10 cellular contexts compared by ENCODE assay signal in the genomic region with DNA sequence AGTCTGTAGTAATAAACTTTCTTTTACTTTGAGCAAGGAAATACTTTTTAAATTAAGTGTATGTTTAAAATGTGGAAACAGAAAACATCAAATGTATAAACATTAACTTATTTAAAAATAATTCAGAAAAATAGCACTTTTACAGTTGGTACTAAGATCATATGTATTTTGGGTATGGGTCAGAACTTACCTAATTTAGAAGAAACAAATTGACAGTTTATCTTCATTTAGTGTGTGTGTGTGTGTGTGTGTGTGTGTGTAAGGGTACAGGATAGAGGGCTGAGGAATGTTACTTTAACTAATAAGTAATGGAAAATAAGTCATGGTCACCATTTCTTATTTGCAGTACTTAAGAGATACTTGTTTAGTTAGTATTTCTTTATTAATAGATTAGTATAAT. TPM values are rescaled to one million over a fixed set of nuclear protein-coding genes. Genes with fewer than 3 reads are reported as not detected.
DNase-seq lines count a peak whose midpoint lies in the region; ATAC-seq and TF ChIP-seq lines count a peak whose summit lies in the region.
"Had no signal": no experiment of that assay in that cellular context is flagged by ENCODE, and none has a peak within 500 bp of the region (broad histone marks: within the 10 kb centered on the region; RNA-seq: fewer than 3 reads in every experiment).

No MANE protein-coding gene starts in this region.

- TF ChIP-seq CTCF in Loucy (conservative IDR thresholded peaks at IDR 0.05; ENCODE audit: low read length) = no peak
- no peak for TF ChIP-seq CTCF in coronary artery (IDR thresholded peaks at IDR 0.05)

- H3K9me2 ChIP-seq in Loucy (replicated peaks; ENCODE audit: low read depth, low read length) = no peaks in the 10 kb centered on the region

- peak overlapping the region; percentile 92 for H3K4me3 ChIP-seq in CD4-positive, CD25-positive, alpha-beta regulatory T cell (ENCODE audit: low read depth, low read length)
- H3K4me3 ChIP-seq in Loucy (ENCODE audit: low read length, poor library complexity, severe bottlenecking) = peak overlapping the region; percentile 95
- H3K4me3 ChIP-seq in coronary artery = peak overlapping the region; percentile 91

- peak overlapping the region; percentile 86 to 97 (median 94) for H3K4me3 Mint-ChIP-seq in CD4-positive, CD25-positive, alpha-beta regulatory T cell
- peak overlapping the region; percentile 92 for H3K4me3 Mint-ChIP-seq in natural killer cell treated with Interleukin-12 subunit alpha and Interleukin-12 subunit beta and Interleukin-15 and Interleukin-18, amount 100 ng/mL, for 72 hours

- H3K27ac ChIP-seq in CD4-positive, CD25-positive, alpha-beta regulatory T cell (ENCODE audit: insufficient read depth, low read length, poor library complexity, severe bottlenecking) = no peak overlapping the region
- no peak overlapping the region for H3K27ac ChIP-seq in coronary artery

- no peak for DNase-seq in CD4-positive, CD25-positive, alpha-beta regulatory T cell
- DNase-seq in coronary artery (ENCODE audit: low spot score) (no peak), NCI-H2081 (lab: John Stamatoyannopoulos, UW) (no peak)
- DNase-seq in natural killer cell treated with Interleukin-12 subunit alpha and Interleukin-12 subunit beta and Interleukin-15 and Interleukin-18, amount 100 ng/mL, for 72 hours (ENCODE audit: low spot score) = no peak
- no peak for DNase-seq in activated CD8-positive, alpha-beta memory T cell treated with anti-CD3 and anti-CD28 coated beads, Interleukin-2, amount 50 U/mL, for 4 hours
- DNase-seq: hippocampal formation; stimulated activated CD4-positive, alpha-beta T cell treated with anti-CD3 and anti-CD28 coated beads, Interleukin-2, amount 100 ng/mL, for 24 hours had no signal

- peaks cover 50 to 72% (median 54%) of the 10 kb centered on the region in 4 donors for H3K4me1 Mint-ChIP-seq in CD4-positive, CD25-positive, alpha-beta regulatory T cell
- H3K4me1 Mint-ChIP-seq in natural killer cell treated with Interleukin-12 subunit alpha and Interleukin-12 subunit beta and Interleukin-15 and Interleukin-18, amount 100 ng/mL, for 72 hours (ENCODE audit: low read depth in 2 of 2) = peaks cover 54 to 56% of the 10 kb centered on the region in 2 donors

- H3K4me1 ChIP-seq in CD4-positive, CD25-positive, alpha-beta regulatory T cell (ENCODE audit: control insufficient read depth, insufficient read depth, low read length, poor library complexity, severe bottlenecking) = peaks cover 70% of the 10 kb centered on the region
- peaks cover 66% of the 10 kb centered on the region for H3K4me1 ChIP-seq in Loucy (ENCODE audit: insufficient read depth, low read length, poor library complexity, severe bottlenecking)

- no peak for ATAC-seq in CD4-positive, CD25-positive, alpha-beta regulatory T cell (ENCODE audit: low read depth in 2 of 2)
- ATAC-seq in natural killer cell treated with Interleukin-12 subunit alpha and Interleukin-12 subunit beta and Interleukin-15 and Interleukin-18, amount 100 ng/mL, for 72 hours = no peak
- ATAC-seq in GM21825 (IDR thresholded peaks at IDR 0.05; ENCODE audit: unreplicated experiment) (no peak), HG02798 (IDR thresholded peaks at IDR 0.05; ENCODE audit: poor library complexity, unreplicated experiment) (no peak)

- peak overlapping the region; percentile 93 for H3K4me2 ChIP-seq in Loucy (ENCODE audit: low read depth, low read length, poor library complexity, severe bottlenecking)

- H3K9ac ChIP-seq in Loucy (ENCODE audit: low read depth, low read length, poor library complexity, severe bottlenecking) = peak overlapping the region; percentile 93

- no peak overlapping the region for H2AFZ ChIP-seq in Loucy (ENCODE audit: low read length)

- H3F3A ChIP-seq in Loucy (ENCODE audit: low read depth) = no peaks in the 10 kb centered on the region

- H3K36me3 Mint-ChIP-seq in CD4-positive, CD25-positive, alpha-beta regulatory T cell = no peaks in the 10 kb centered on the region
- H3K36me3 Mint-ChIP-seq in natural killer cell treated with Interleukin-12 subunit alpha and Interleukin-12 subunit beta and Interleukin-15 and Interleukin-18, amount 100 ng/mL, for 72 hours = no peaks in the 10 kb centered on the region

- H3K79me2 ChIP-seq in Loucy (ENCODE audit: insufficient read depth, low read length) = peaks cover 90% of the 10 kb centered on the region

- H3K36me3 ChIP-seq in CD4-positive, CD25-positive, alpha-beta regulatory T cell (ENCODE audit: control insufficient read depth, insufficient read depth, low read length) = no peaks in the 10 kb centered on the region
- H3K36me3 ChIP-seq in Loucy (ENCODE audit: insufficient read depth, low read length) = no peaks in the 10 kb centered on the region

- no peaks in the 10 kb centered on the region for H3K27me3 ChIP-seq in CD4-positive, CD25-positive, alpha-beta regulatory T cell (ENCODE audit: control insufficient read depth, insufficient read depth, low read length)
- no peaks in the 10 kb centered on the region for H3K27me3 ChIP-seq in Loucy (ENCODE audit: insufficient read depth, low read length, poor library complexity, severe bottlenecking)

- peak overlapping the region in 2 of 3 donors; percentile 49 to 80 for H3K27ac Mint-ChIP-seq in CD4-positive, CD25-positive, alpha-beta regulatory T cell
- no peak overlapping the region for H3K27ac Mint-ChIP-seq in natural killer cell treated with Interleukin-12 subunit alpha and Interleukin-12 subunit beta and Interleukin-15 and Interleukin-18, amount 100 ng/mL, for 72 hours

- H4K20me1 ChIP-seq in Loucy (ENCODE audit: insufficient read depth, low read length, poor library complexity, severe bottlenecking) = peaks cover 70% of the 10 kb centered on the region

- peaks cover 0 to 2% (median 0%) of the 10 kb centered on the region in 7 donors for H3K9me3 Mint-ChIP-seq in CD4-positive, CD25-positive, alpha-beta regulatory T cell
- no peaks in the 10 kb centered on the region for H3K9me3 Mint-ChIP-seq in natural killer cell treated with Interleukin-12 subunit alpha and Interleukin-12 subunit beta and Interleukin-15 and Interleukin-18, amount 100 ng/mL, for 72 hours

- no peaks in the 10 kb centered on the region for H3K9me3 ChIP-seq in CD4-positive, CD25-positive, alpha-beta regulatory T cell (ENCODE audit: control insufficient read depth in 2 of 2, low read length in 2 of 2)
- H3K9me3 ChIP-seq in Loucy (ENCODE audit: insufficient read depth, low read depth, low read length) = no peaks in the 10 kb centered on the region

- H3K27me3 Mint-ChIP-seq in CD4-positive, CD25-positive, alpha-beta regulatory T cell = no peaks in the 10 kb centered on the region
- H3K27me3 Mint-ChIP-seq in natural killer cell treated with Interleukin-12 subunit alpha and Interleukin-12 subunit beta and Interleukin-15 and Interleukin-18, amount 100 ng/mL, for 72 hours = no peaks in the 10 kb centered on the region

RNA-seq across cellular contexts. Expression of gene MAN1A2, which starts 3.3 kb away (rescaled TPM):
- 113 TPM for total RNA-seq in CD4-positive, CD25-positive, alpha-beta regulatory T cell
- 10 to 100 TPM; 27.2 to 50.2 (median 42.2) TPM for polyA plus RNA-seq in CD4-positive, CD25-positive, alpha-beta regulatory T cell
- 10 to 100 TPM; 44.3 to 47.4 TPM for total RNA-seq in natural killer cell treated with Interleukin-12 subunit alpha and Interleukin-12 subunit beta and Interleukin-15 and Interleukin-18, amount 100 ng/mL, for 72 hours

Comparison
In these comparisons a context has a peak if more than half of its experiments do, and no peak if none do; other contexts are left out.
1. H3K27ac Mint-ChIP-seq: peak in CD4-positive, CD25-positive, alpha-beta regulatory T cell (2 of 3); none in natural killer cell treated with Interleukin-12 subunit alpha and Interleukin-12 subunit beta and Interleukin-15 and Interleukin-18, amount 100 ng/mL, for 72 hours (0 of 2).
2. Peak in every context shown above with its lines, with median percentiles within 50 percentile points of each other: H3K4me3 ChIP-seq.